In genomic region chr6:157317129-157317814, GRCh38 we compare ENCODE assay signal across 8 cellular contexts. TPM values are rescaled to one million over a fixed set of nuclear protein-coding genes. Genes with fewer than 3 reads are reported as not detected.
DNase-seq lines count a peak whose midpoint lies in the region; ATAC-seq and TF ChIP-seq lines count a peak whose summit lies in the region.

No MANE protein-coding gene starts in this region.

- POLR2A ChIA-PET in AG04450 (lab: Yijun Ruan, JAX): no interaction called here

- no peak overlapping the region for H3K4me3 ChIP-seq in AG04450 (ENCODE audit: low read depth, low read length)

- ATAC-seq in HG03097 (IDR thresholded peaks at IDR 0.05; ENCODE audit: low FRiP score, unreplicated experiment): no peak

- DNase-seq in AG04450 (ENCODE audit: low read depth, low spot score): peak; percentile 47
- DNase-seq in KBM-7: peak; percentile 60
- DNase-seq in dermis blood vessel endothelial cell: peak; percentile 96
- peak; percentile 57 for DNase-seq in non-pigmented ciliary epithelial cell (ENCODE audit: low read depth)
- DNase-seq in effector CD8-positive, alpha-beta T cell (lab: John Stamatoyannopoulos, UW): no peak
- no peak for DNase-seq in MV-4-11 (lab: John Stamatoyannopoulos, UW)
- DNase-seq in effector CD4-positive, alpha-beta T cell: no peak

- no peak for TF ChIP-seq CTCF in AG04450 (IDR thresholded peaks at IDR 0.05; ENCODE audit: low read depth, low read length)

- no peak overlapping the region for H3K27ac ChIP-seq in AG04450 (ENCODE audit: low read depth, low read length)

- H3K27me3 ChIP-seq in AG04450 (ENCODE audit: control insufficient read depth, insufficient read depth, low read length): no peaks in the 10 kb centered on the region

- H3K9me3 ChIP-seq in AG04450 (ENCODE audit: control insufficient read depth, insufficient read depth, low read length): no peaks in the 10 kb centered on the region

- CTCF ChIA-PET in AG04450 (lab: Charles Lee): interaction anchor here (0.6 to 5.0 kb wide), 8 partner anchors 8 to 630 kb away, joined by 3 to 109 read pairs (median 3); no protein-coding TSS in a partner anchor

- in situ Hi-C loops in KBM-7 (cut with MboI; ENCODE audit: low pct_unique_long_range_greater_than_20kb, low sequenced_read_pairs): no loop called here

RNA-seq across cellular contexts. Expression of gene TMEM242, which starts 6.0 kb away (rescaled TPM):
- 6.8 and 8.6 TPM in 2 replicates for polyA plus RNA-seq in AG04450 (2011; rRNA removed)
- 2.7 and 3.5 TPM in 2 replicates for polyA minus RNA-seq in AG04450 (2011; rRNA and poly(A)+ RNA removed)
- 6.2 and 7.5 TPM in 2 replicates for total RNA-seq in dermis blood vessel endothelial cell

Comparison
In these comparisons a context has a peak if more than half of its experiments do, and no peak if none do; other contexts are left out.
1. DNase-seq: peak in AG04450 (single experiment), KBM-7 (single experiment), dermis blood vessel endothelial cell (single experiment) and non-pigmented ciliary epithelial cell (single experiment); none in effector CD8-positive, alpha-beta T cell (single experiment), MV-4-11 (single experiment) and effector CD4-positive, alpha-beta T cell (single experiment).